Comparison of ENCODE assay signal across 9 cellular contexts in genomic region chr10:84193846-84194423, GRCh38. TPM values are rescaled to one million over a fixed set of nuclear protein-coding genes. Genes with fewer than 3 reads are reported as not detected.
DNase-seq lines count a peak whose midpoint lies in the region; ATAC-seq and TF ChIP-seq lines count a peak whose summit lies in the region.
"Had no signal": no experiment of that assay in that cellular context is flagged by ENCODE, and none has a peak within 500 bp of the region (broad histone marks: within the 10 kb centered on the region; RNA-seq: fewer than 3 reads in every experiment).

No MANE protein-coding gene starts in this region.

- in situ Hi-C loops in KBM-7 (cut with MboI; ENCODE audit: low pct_unique_long_range_greater_than_20kb, low sequenced_read_pairs), result no loop called here

- no peaks in the 10 kb centered on the region for H3K9me3 Mint-ChIP-seq in stimulated activated memory B cell treated with anti-CD40 and anti-IgM and Interleukin-4, amounts not matched to agents 10 μg/mL and 1 μg/mL and 100 μg/mL, for 72 hours

- TF ChIP-seq POLR2A in NB4 (IDR thresholded peaks at IDR 0.05; ENCODE audit: extremely low read depth, insufficient read length), result no peak

- no peaks in the 10 kb centered on the region for H3K9me3 ChIP-seq in right cardiac atrium (ENCODE audit: control insufficient read depth, low read length)

- H3K27ac ChIP-seq in right cardiac atrium (ENCODE audit: low read length), result no peak overlapping the region

- ATAC-seq in GM19463 (IDR thresholded peaks at IDR 0.05; ENCODE audit: unreplicated experiment) (peak; percentile 3), right cardiac atrium (no peak)
- ATAC-seq in stimulated activated memory B cell treated with anti-CD40 and anti-IgM and Interleukin-4, amounts not matched to agents 10 μg/mL and 1 μg/mL and 100 μg/mL, for 72 hours, result no peak

- no peaks in the 10 kb centered on the region for H3K36me3 Mint-ChIP-seq in stimulated activated memory B cell treated with anti-CD40 and anti-IgM and Interleukin-4, amounts not matched to agents 10 μg/mL and 1 μg/mL and 100 μg/mL, for 72 hours

- H3K27ac Mint-ChIP-seq in stimulated activated memory B cell treated with anti-CD40 and anti-IgM and Interleukin-4, amounts not matched to agents 10 μg/mL and 1 μg/mL and 100 μg/mL, for 72 hours, result no peak overlapping the region

- H3K27me3 ChIP-seq in right cardiac atrium (ENCODE audit: control insufficient read depth, insufficient read depth), result no peaks in the 10 kb centered on the region

- H3K4me1 ChIP-seq in right cardiac atrium (ENCODE audit: control insufficient read depth, insufficient read depth, low read length), result no peaks in the 10 kb centered on the region

- 22% methylated on average over 5 of the region's 5 CpGs for WGBS in right cardiac atrium

- intact Hi-C loops in right cardiac atrium (cut with DNase I), result no loop called here

- TF ChIP-seq CTCF in NB4 (IDR thresholded peaks at IDR 0.05; ENCODE audit: low read depth, low read length), result no peak

- DNase-seq in NB4 (ENCODE audit: low read depth) (no peak), right cardiac atrium (no peak), hypothalamus (lab: John Stamatoyannopoulos, UW) (no peak), cerebellar nuclear complex (lab: John Stamatoyannopoulos, UW) (no peak), KBM-7 (no peak)
- DNase-seq: NCI-H524 treated with DMSO at 0.1 percent for 48 hours had no signal

- H3K4me1 Mint-ChIP-seq in stimulated activated memory B cell treated with anti-CD40 and anti-IgM and Interleukin-4, amounts not matched to agents 10 μg/mL and 1 μg/mL and 100 μg/mL, for 72 hours, result no peaks in the 10 kb centered on the region

- peak overlapping the region; percentile 34 for H3K4me3 ChIP-seq in NB4 (ENCODE audit: low read depth, low read length)
- H3K4me3 ChIP-seq in right cardiac atrium (ENCODE audit: low read length), result peak overlapping the region; percentile 52

- H3K4me3 Mint-ChIP-seq in stimulated activated memory B cell treated with anti-CD40 and anti-IgM and Interleukin-4, amounts not matched to agents 10 μg/mL and 1 μg/mL and 100 μg/mL, for 72 hours, result peak overlapping the region; percentile 12

- H3K27me3 Mint-ChIP-seq in stimulated activated memory B cell treated with anti-CD40 and anti-IgM and Interleukin-4, amounts not matched to agents 10 μg/mL and 1 μg/mL and 100 μg/mL, for 72 hours, result peaks cover 54% of the 10 kb centered on the region

RNA-seq across cellular contexts. Expression of gene CDHR1, which starts 0.4 kb away (rescaled TPM):
- 1 to 10 TPM; 2.4 to 9.1 (median 5.3) TPM for total RNA-seq in right cardiac atrium
- 3.6 TPM for polyA plus RNA-seq in right cardiac atrium

RNA-seq across cellular contexts. Expression of gene GPR15LG, which starts 20.3 kb away (rescaled TPM):
- not detected for total RNA-seq in right cardiac atrium
- polyA plus RNA-seq in right cardiac atrium, result not detected
- total RNA-seq: temporal lobe had no signal

RNA-seq across cellular contexts. Expression of gene LRIT2, which starts 31.4 kb away (rescaled TPM):
- total RNA-seq in right cardiac atrium, result not detected
- polyA plus RNA-seq in right cardiac atrium, result not detected
- total RNA-seq: temporal lobe had no signal

RNA-seq across cellular contexts. Expression of gene LRIT1, which starts 47.4 kb away (rescaled TPM):
- total RNA-seq in right cardiac atrium, result under 1 TPM in 1 of 4 donors, not detected in 3; 0.09 TPM
- polyA plus RNA-seq in right cardiac atrium, result not detected
- total RNA-seq: temporal lobe had no signal

RNA-seq across cellular contexts. Expression of gene RGR, which starts 50.9 kb away (rescaled TPM):
- total RNA-seq in right cardiac atrium, result under 1 TPM in 3 of 4 donors, not detected in 1; 0.36 to 0.79 (median 0.49) TPM
- polyA plus RNA-seq in right cardiac atrium, result 2.2 TPM
